Comparison of ENCODE assay signal across 16 cellular contexts in the genomic region with DNA sequence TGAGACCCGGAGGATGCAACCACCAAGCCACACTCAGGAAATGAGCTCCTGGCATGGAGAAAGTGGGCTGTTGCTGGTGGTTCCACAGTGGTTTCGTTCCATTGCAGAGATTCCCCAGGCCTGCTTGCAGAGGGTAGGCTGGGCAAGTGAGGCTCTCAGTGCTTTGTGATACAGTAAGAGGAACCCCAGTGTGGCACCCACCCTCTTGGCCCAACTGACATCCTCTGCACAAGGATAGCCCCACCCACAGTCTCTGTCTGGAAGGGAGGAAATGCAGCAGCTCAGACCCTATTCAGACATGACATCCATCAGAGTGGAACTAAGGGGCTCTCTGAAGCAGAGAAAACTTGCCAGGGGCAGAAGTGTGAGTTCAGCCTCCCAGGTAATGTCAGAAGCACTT.
DNase-seq lines count a peak whose midpoint lies in the region; ATAC-seq and TF ChIP-seq lines count a peak whose summit lies in the region.
"Had no signal": no experiment of that assay in that cellular context is flagged by ENCODE, and none has a peak within 500 bp of the region (broad histone marks: within the 10 kb centered on the region; RNA-seq: fewer than 3 reads in every experiment).

No MANE protein-coding gene starts in this region.

- intact Hi-C loops in esophagus muscularis mucosa (cut with DNase I) (no loop called here), spleen (cut with DNase I; ENCODE audit: low total_unique reads) (no loop called here)
- intact Hi-C loops in activated CD4-positive, alpha-beta T cell treated with anti-CD3 and anti-CD28 coated beads, Interleukin-2, amount 10 ng/mL, durations not matched to agents 24 days and 14 days (cut with micrococcal nuclease), result no loop called here

- no peaks in the 10 kb centered on the region for H3K9me3 Mint-ChIP-seq in activated CD4-positive, alpha-beta T cell treated with anti-CD3 and anti-CD28 coated beads, Interleukin-2, amount 10 ng/mL, durations not matched to agents 24 days and 14 days
- H3K9me3 Mint-ChIP-seq: GM23338 had no signal

- peaks cover 3% of the 10 kb centered on the region for H3K4me1 Mint-ChIP-seq in activated CD4-positive, alpha-beta T cell treated with anti-CD3 and anti-CD28 coated beads, Interleukin-2, amount 10 ng/mL, durations not matched to agents 24 days and 14 days

- no peaks in the 10 kb centered on the region for H3K36me3 Mint-ChIP-seq in activated CD4-positive, alpha-beta T cell treated with anti-CD3 and anti-CD28 coated beads, Interleukin-2, amount 10 ng/mL, durations not matched to agents 24 days and 14 days (ENCODE audit: low read depth)

- no peak for TF ChIP-seq CTCF in esophagus muscularis mucosa (IDR thresholded peaks at IDR 0.05)
- no peak for TF ChIP-seq CTCF in spleen (IDR thresholded peaks at IDR 0.05 in 8 of 11, conservative IDR thresholded peaks at IDR 0.05 in 3 of 11)
- TF ChIP-seq CTCF in hepatocyte (IDR thresholded peaks at IDR 0.05; ENCODE audit: poor library complexity), result no peak

- no peak overlapping the region for H3K4me3 Mint-ChIP-seq in activated CD4-positive, alpha-beta T cell treated with anti-CD3 and anti-CD28 coated beads, Interleukin-2, amount 10 ng/mL, durations not matched to agents 24 days and 14 days
- H3K4me3 Mint-ChIP-seq: GM23338 had no signal

- H3K9ac ChIP-seq in BLaER1 treated with 17β-estradiol and CSF1 and Interleukin-3, amounts not matched to agents 10 nM and 100 nM, result no peak overlapping the region
- H3K9ac ChIP-seq: SK-N-SH had no signal

- H3K79me2 ChIP-seq in hepatocyte, result no peaks in the 10 kb centered on the region

- H4K20me1 ChIP-seq in BLaER1 treated with 17β-estradiol and CSF1 and Interleukin-3, amounts not matched to agents 10 nM and 100 nM, result no peaks in the 10 kb centered on the region
- H4K20me1 ChIP-seq in hepatocyte (ENCODE audit: insufficient read depth, poor library complexity, severe bottlenecking), result no peaks in the 10 kb centered on the region

- peak overlapping the region; percentile 18 to 73 (median 51) for H3K4me2 ChIP-seq in BLaER1 treated with 17β-estradiol and CSF1 and Interleukin-3, amounts not matched to agents 10 nM and 100 nM
- H3K4me2 ChIP-seq in hepatocyte, result no peak overlapping the region
- H3K4me2 ChIP-seq: GM23338, SK-N-SH had no signal

- peak; percentile 7 for DNase-seq in Jurkat, Clone E6-1 (ENCODE audit: low read depth, low spot score)
- DNase-seq in esophagus muscularis mucosa (ENCODE audit: extremely low spot score), result peak; percentile 77
- peak; percentile 36 for DNase-seq in spleen
- no peak for DNase-seq in hepatocyte (ENCODE audit: low spot score)
- DNase-seq in activated CD4-positive, alpha-beta T cell treated with anti-CD3 and anti-CD28 coated beads, Interleukin-2, amount 10 ng/mL, durations not matched to agents 24 days and 14 days, result no peak
- DNase-seq: Caco-2, KG1, NCI-H1436 treated with DMSO at 0.1 percent for 48 hours, NCI-H2081, NCI-H510A treated with DMSO at 0.1 percent for 48 hours, Peyer's patch, SHP77, SK-N-SH had no signal

- H3K27me3 Mint-ChIP-seq in activated CD4-positive, alpha-beta T cell treated with anti-CD3 and anti-CD28 coated beads, Interleukin-2, amount 10 ng/mL, durations not matched to agents 24 days and 14 days, result peaks cover 13% of the 10 kb centered on the region

- no peak overlapping the region for H3K27ac Mint-ChIP-seq in activated CD4-positive, alpha-beta T cell treated with anti-CD3 and anti-CD28 coated beads, Interleukin-2, amount 10 ng/mL, durations not matched to agents 24 days and 14 days
- H3K27ac Mint-ChIP-seq: GM23338 had no signal

- no peak overlapping the region for H3K4me3 ChIP-seq in BLaER1 treated with 17β-estradiol and CSF1 and Interleukin-3, amounts not matched to agents 10 nM and 100 nM
- no peak overlapping the region for H3K4me3 ChIP-seq in Jurkat, Clone E6-1 (ENCODE audit: low read length)
- no peak overlapping the region for H3K4me3 ChIP-seq in esophagus muscularis mucosa
- H3K4me3 ChIP-seq in spleen, result no peak overlapping the region
- H3K4me3 ChIP-seq in hepatocyte, result no peak overlapping the region
- H3K4me3 ChIP-seq: GM23338, Peyer's patch had no signal

- 46% methylated on average over 2 of the region's 2 CpGs for WGBS in esophagus muscularis mucosa
- 21 to 44% (median 30%) methylated on average over 1 to 2 of the region's 2 CpGs; no CpG with 5 or more reads in 1 of the 5 donors for whole genome bisulfite sequencing in spleen, 5 donors
- WGBS in hepatocyte (ENCODE audit: low lambda C conversion rate, missing lambda C conversion rate), result 91% methylated on average over 2 of the region's 2 CpGs

- no peak overlapping the region for H2AFZ ChIP-seq in hepatocyte
- H2AFZ ChIP-seq: GM23338 had no signal

- H3K9me3 ChIP-seq in BLaER1 treated with 17β-estradiol and CSF1 and Interleukin-3, amounts not matched to agents 10 nM and 100 nM (replicated peaks in 1 of 11), result no peaks in the 10 kb centered on the region
- H3K9me3 ChIP-seq in esophagus muscularis mucosa, result no peaks in the 10 kb centered on the region
- H3K9me3 ChIP-seq in spleen, result no peaks in the 10 kb centered on the region
- H3K9me3 ChIP-seq in hepatocyte (ENCODE audit: low read depth), result no peaks in the 10 kb centered on the region
- H3K9me3 ChIP-seq: Caco-2, Peyer's patch, SK-N-SH had no signal

- TF ChIP-seq POLR2A in esophagus muscularis mucosa (IDR thresholded peaks at IDR 0.05; ENCODE audit: low read depth) (no peak), spleen (IDR thresholded peaks at IDR 0.05) (no peak)

- H3K27ac ChIP-seq in BLaER1 treated with 17β-estradiol and CSF1 and Interleukin-3, amounts not matched to agents 10 nM and 100 nM, result no peak overlapping the region
- H3K27ac ChIP-seq in esophagus muscularis mucosa (replicated peaks in 1 of 4) (no peak overlapping the region), spleen (no peak overlapping the region), hepatocyte (no peak overlapping the region)
- H3K27ac ChIP-seq: Peyer's patch had no signal

- peaks cover 10 to 21% (median 15%) of the 10 kb centered on the region in 10 experiments; a peak in 19 of 20 replicates for H3K4me1 ChIP-seq in BLaER1 treated with 17β-estradiol and CSF1 and Interleukin-3, amounts not matched to agents 10 nM and 100 nM
- no peaks in the 10 kb centered on the region for H3K4me1 ChIP-seq in esophagus muscularis mucosa
- H3K4me1 ChIP-seq in spleen, result no peaks in the 10 kb centered on the region
- no peaks in the 10 kb centered on the region for H3K4me1 ChIP-seq in hepatocyte (ENCODE audit: insufficient read depth)
- H3K4me1 ChIP-seq: Caco-2, Peyer's patch had no signal

- no peaks in the 10 kb centered on the region for H3K36me3 ChIP-seq in BLaER1 treated with 17β-estradiol and CSF1 and Interleukin-3, amounts not matched to agents 10 nM and 100 nM
- H3K36me3 ChIP-seq in esophagus muscularis mucosa (no peaks in the 10 kb centered on the region), spleen (no peaks in the 10 kb centered on the region), hepatocyte (replicated peaks; ENCODE audit: insufficient read depth, low read depth) (no peaks in the 10 kb centered on the region)
- H3K36me3 ChIP-seq: Peyer's patch had no signal

- ATAC-seq in GM19035 (IDR thresholded peaks at IDR 0.05; ENCODE audit: unreplicated experiment), result no peak
- ATAC-seq: GM23338 had no signal

- TF ChIP-seq EP300 in esophagus muscularis mucosa (IDR thresholded peaks at IDR 0.05), result no peak

- H3K9me2 ChIP-seq in hepatocyte (replicated peaks; ENCODE audit: insufficient read depth), result no peaks in the 10 kb centered on the region
- H3K9me2 ChIP-seq: SK-N-SH had no signal

- no peaks in the 10 kb centered on the region for H3K27me3 ChIP-seq in BLaER1 treated with 17β-estradiol and CSF1 and Interleukin-3, amounts not matched to agents 10 nM and 100 nM
- H3K27me3 ChIP-seq in esophagus muscularis mucosa (peaks cover 0 to 14% (median 0%) of the 10 kb centered on the region in 4 donors), spleen (replicated peaks in 1 of 7) (peaks cover 0 to 17% (median 0%) of the 10 kb centered on the region in 7 donors), hepatocyte (peaks cover 14% of the 10 kb centered on the region)
- H3K27me3 ChIP-seq: Peyer's patch had no signal

Comparison
In these comparisons a context has a peak if more than half of its experiments do, and no peak if none do; other contexts are left out.
1. DNase-seq: peak in Jurkat, Clone E6-1 (single experiment), esophagus muscularis mucosa (single experiment) and spleen (single experiment); none in hepatocyte (single experiment) and activated CD4-positive, alpha-beta T cell treated with anti-CD3 and anti-CD28 coated beads, Interleukin-2, amount 10 ng/mL, durations not matched to agents 24 days and 14 days (single experiment).